ENCODE assay signal across 17 cellular contexts in genomic region chr11:17703951-17704350, GRCh38. TPM values are rescaled to one million over a fixed set of nuclear protein-coding genes. Genes with fewer than 3 reads are reported as not detected.
DNase-seq lines count a peak whose midpoint lies in the region; ATAC-seq, FAIRE-seq and TF ChIP-seq lines count a peak whose summit lies in the region.
"Had no signal": no experiment of that assay in that cellular context is flagged by ENCODE, and none has a peak within 500 bp of the region (broad histone marks: within the 10 kb centered on the region; RNA-seq: fewer than 3 reads in every experiment).

No MANE protein-coding gene starts in this region.

- no peaks in the 10 kb centered on the region for H3K4me1 ChIP-seq in astrocyte (ENCODE audit: insufficient read depth, low read length)

- H4K20me1 ChIP-seq in astrocyte (ENCODE audit: insufficient read depth, low read length) = no peaks in the 10 kb centered on the region

- FAIRE-seq in astrocyte (lab: Jason Lieb, UNC) = no peak

- DNase-seq in AG08396 (ENCODE audit: low spot score) = peak; percentile 55
- peak; percentile 18 for DNase-seq in astrocyte (ENCODE audit: low read depth)
- DNase-seq in NCI-H2171 (lab: John Stamatoyannopoulos, UW) = no peak
- no peak for DNase-seq in activated naive CD4-positive, alpha-beta T cell treated with anti-CD3 and anti-CD28 coated beads, Interleukin-2, amount 10 ng/mL, durations not matched to agents 7 days and 5 days
- DNase-seq in cerebellum (ENCODE audit: low spot score) = no peak
- DNase-seq: foreskin melanocyte; left ventricle myocardium superior; NCI-H2227 treated with DMSO at 0.1 percent for 48 hours; stimulated activated CD4-positive, alpha-beta T cell treated with anti-CD3 and anti-CD28 coated beads, Interleukin-4, amount 100 ng/mL, for 1 hour; substantia nigra had no signal

- no peak for TF ChIP-seq EP300 in Ishikawa (IDR thresholded peaks at IDR 0.05; ENCODE audit: borderline replicate concordance)

- TF ChIP-seq RAD21 in Ishikawa (IDR thresholded peaks at IDR 0.05; ENCODE audit: low read depth) = no peak

- no peak overlapping the region for H3K27ac ChIP-seq in astrocyte (ENCODE audit: low read depth, low read length)
- H3K27ac ChIP-seq: C4-2B, cardiac muscle cell had no signal

- H3K9me3 ChIP-seq in astrocyte (ENCODE audit: insufficient read depth, low read depth, low read length) = no peaks in the 10 kb centered on the region

- H3K36me3 Mint-ChIP-seq in astrocyte (ENCODE audit: low read depth, unreplicated experiment) = no peaks in the 10 kb centered on the region
- H3K36me3 Mint-ChIP-seq in activated naive CD4-positive, alpha-beta T cell treated with anti-CD3 and anti-CD28 coated beads, Interleukin-2, amount 10 ng/mL, durations not matched to agents 7 days and 5 days = no peaks in the 10 kb centered on the region

- no peak overlapping the region for H3K9ac ChIP-seq in astrocyte (ENCODE audit: low read length)

- no peak overlapping the region for H3K4me3 ChIP-seq in astrocyte (ENCODE audit: insufficient read depth, low read depth, low read length)
- H3K4me3 ChIP-seq: cardiac muscle cell had no signal

- peaks cover 11% of the 10 kb centered on the region for H3K9me3 Mint-ChIP-seq in astrocyte (ENCODE audit: unreplicated experiment)
- H3K9me3 Mint-ChIP-seq in activated naive CD4-positive, alpha-beta T cell treated with anti-CD3 and anti-CD28 coated beads, Interleukin-2, amount 10 ng/mL, durations not matched to agents 7 days and 5 days = no peaks in the 10 kb centered on the region
- H3K9me3 Mint-ChIP-seq: T-helper 1 cell treated with Interleukin-12 subunit alpha and Interleukin-12 subunit beta and Interleukin-4 antibody, amounts not matched to agents 30 μg/mL and 1 μg/mL, for 36 hours had no signal

- peaks cover 2% of the 10 kb centered on the region for H3K4me1 Mint-ChIP-seq in astrocyte (ENCODE audit: low read depth, unreplicated experiment)
- H3K4me1 Mint-ChIP-seq in activated naive CD4-positive, alpha-beta T cell treated with anti-CD3 and anti-CD28 coated beads, Interleukin-2, amount 10 ng/mL, durations not matched to agents 7 days and 5 days = no peaks in the 10 kb centered on the region

- CTCF ChIA-PET in activated naive CD4-positive, alpha-beta T cell treated with anti-CD3 and anti-CD28 coated beads, Interleukin-2, amount 10 ng/mL, durations not matched to agents 7 days and 5 days (lab: Charles Lee) = no interaction called here

- no peak overlapping the region for H3K4me2 ChIP-seq in astrocyte (ENCODE audit: low read length)

- no peak overlapping the region for H3K4me3 Mint-ChIP-seq in astrocyte (ENCODE audit: unreplicated experiment)
- H3K4me3 Mint-ChIP-seq in activated naive CD4-positive, alpha-beta T cell treated with anti-CD3 and anti-CD28 coated beads, Interleukin-2, amount 10 ng/mL, durations not matched to agents 7 days and 5 days = no peak overlapping the region
- H3K4me3 Mint-ChIP-seq: T-helper 1 cell treated with Interleukin-12 subunit alpha and Interleukin-12 subunit beta and Interleukin-4 antibody, amounts not matched to agents 30 μg/mL and 1 μg/mL, for 36 hours had no signal

- no peak for TF ChIP-seq CTCF in astrocyte (IDR thresholded peaks at IDR 0.05; ENCODE audit: insufficient read depth, low read depth, low read length)

- ATAC-seq in GM19351 (IDR thresholded peaks at IDR 0.05; ENCODE audit: unreplicated experiment) (peak; percentile 73), GM18873 (IDR thresholded peaks at IDR 0.05; ENCODE audit: low FRiP score, unreplicated experiment) (no peak)
- ATAC-seq: left ventricle myocardium superior had no signal

- no peaks in the 10 kb centered on the region for H3K36me3 ChIP-seq in astrocyte (ENCODE audit: insufficient read depth, low read length)
- H3K36me3 ChIP-seq: cardiac muscle cell had no signal

- H3K27me3 ChIP-seq in astrocyte (ENCODE audit: insufficient read depth, low read length) = peaks cover 3% of the 10 kb centered on the region

- no peaks in the 10 kb centered on the region for H3K79me2 ChIP-seq in astrocyte (ENCODE audit: insufficient read depth, low read length)

- peaks cover 16% of the 10 kb centered on the region for H3K27me3 Mint-ChIP-seq in astrocyte (ENCODE audit: low read depth, unreplicated experiment)
- peaks cover 8% of the 10 kb centered on the region for H3K27me3 Mint-ChIP-seq in activated naive CD4-positive, alpha-beta T cell treated with anti-CD3 and anti-CD28 coated beads, Interleukin-2, amount 10 ng/mL, durations not matched to agents 7 days and 5 days

- H3K27ac Mint-ChIP-seq in astrocyte (ENCODE audit: unreplicated experiment) = no peak overlapping the region
- no peak overlapping the region for H3K27ac Mint-ChIP-seq in activated naive CD4-positive, alpha-beta T cell treated with anti-CD3 and anti-CD28 coated beads, Interleukin-2, amount 10 ng/mL, durations not matched to agents 7 days and 5 days
- H3K27ac Mint-ChIP-seq: T-helper 1 cell treated with Interleukin-12 subunit alpha and Interleukin-12 subunit beta and Interleukin-4 antibody, amounts not matched to agents 30 μg/mL and 1 μg/mL, for 36 hours had no signal

- no peak overlapping the region for H2AFZ ChIP-seq in astrocyte (ENCODE audit: low read depth, low read length)

TF ChIP-seq in Ishikawa, 13 proteins besides CTCF, POLR2A, EP300 and RAD21:
- TF ChIP-seq CREB1 (IDR thresholded peaks at IDR 0.05; ENCODE audit: low read depth) (no peak), USF1 (IDR thresholded peaks at IDR 0.05) (peak; percentile 93), YY1 (IDR thresholded peaks at IDR 0.05; ENCODE audit: low read depth) (no peak), TAF1 (IDR thresholded peaks at IDR 0.05; ENCODE audit: low read depth) (no peak)

RNA-seq across cellular contexts. Expression of gene MYOD1, which starts 15.4 kb away (rescaled TPM):
- not detected in 2 replicates for total RNA-seq in astrocyte
- total RNA-seq in cerebellum = not detected
- total RNA-seq: cardiac muscle cell, left ventricle myocardium superior, omental fat pad had no signal

RNA-seq across cellular contexts. Expression of gene KCNC1, which starts 30.6 kb away (rescaled TPM):
- total RNA-seq in astrocyte (0.05 and 0.12 TPM in 2 replicates), cerebellum (16.8 TPM)
- total RNA-seq: cardiac muscle cell, left ventricle myocardium superior, omental fat pad had no signal

Comparison
In these comparisons a context has a peak if more than half of its experiments do, and no peak if none do; other contexts are left out.
1. DNase-seq: peak in AG08396 (single experiment) and astrocyte (single experiment); none in NCI-H2171 (single experiment), activated naive CD4-positive, alpha-beta T cell treated with anti-CD3 and anti-CD28 coated beads, Interleukin-2, amount 10 ng/mL, durations not matched to agents 7 days and 5 days (single experiment) and cerebellum (single experiment).
2. RNA of gene KCNC1, which starts 30.6 kb away (total RNA-seq): 16.8 TPM in cerebellum (single experiment); 0.05 to 0.12 TPM in astrocyte; every median in the first group is over 10 times any median in the second.